ENCODE assay signal across 17 cellular contexts in genomic region chr1:201624741-201625646, GRCh38.
DNase-seq lines count a peak whose midpoint lies in the region; ATAC-seq and TF ChIP-seq lines count a peak whose summit lies in the region.
"Had no signal": no experiment of that assay in that cellular context is flagged by ENCODE, and none has a peak within 500 bp of the region (broad histone marks: within the 10 kb centered on the region; RNA-seq: fewer than 3 reads in every experiment).

No MANE protein-coding gene starts in this region.

- H3K4me3 ChIP-seq in ACC112 (ENCODE audit: low read depth, low read length), result no peak overlapping the region; the same call in 1 of the 2 replicates
- no peak overlapping the region for H3K4me3 ChIP-seq in astrocyte of the spinal cord (ENCODE audit: low read depth, low read length)
- peak overlapping the region in 1 of 2 experiments; percentile 4 for H3K4me3 ChIP-seq in mesenchymal stem cell (ENCODE audit: insufficient read depth in 1 of 2, low read depth in 1 of 2, low read length in 2 of 2)
- H3K4me3 ChIP-seq in vagina, result no peak overlapping the region

- H3K27ac ChIP-seq in ACC112 (ENCODE audit: low read depth, low read length) (peak overlapping the region; percentile 92), mesenchymal stem cell (ENCODE audit: low read length, poor library complexity, severe bottlenecking) (peak overlapping the region; percentile 70), vagina (no peak overlapping the region)
- H3K27ac ChIP-seq: C4-2B had no signal

- no peak overlapping the region for H3K14ac ChIP-seq in mesenchymal stem cell (ENCODE audit: low read length in 2 of 2)

- no peak overlapping the region for H3K23ac ChIP-seq in mesenchymal stem cell (ENCODE audit: low read length in 2 of 2)

- ATAC-seq in GM21825 (IDR thresholded peaks at IDR 0.05; ENCODE audit: unreplicated experiment), result no peak
- ATAC-seq: naive thymus-derived CD4-positive, alpha-beta T cell; stimulated activated effector memory CD8-positive, alpha-beta T cell treated with anti-CD3 and anti-CD28 coated beads, Interleukin-12 subunit alpha, Interleukin-12 subunit beta, amount 100 ng/mL, for 72 hours had no signal

- CTCF ChIA-PET in Calu3 (lab: Charles Lee), result interaction anchor here (0.6 to 1.2 kb wide), 2 partner anchors 23 to 362 kb away, joined by 3 to 4 read pairs; no protein-coding TSS in a partner anchor

- H4K91ac ChIP-seq in mesenchymal stem cell (ENCODE audit: low read length), result no peak overlapping the region

- intact Hi-C loops in vagina (cut with DNase I), result no loop called here
- intact Hi-C loops in Calu3 (cut with micrococcal nuclease; ENCODE audit: unreplicated experiment), result no loop called here

- BruUV-seq in Calu3 (replicated peaks; lab: Mats Ljungman, UMichigan), result no TSS peak

- H3K36me3 ChIP-seq in ACC112 (ENCODE audit: insufficient read depth, low read length), result peaks cover 15% of the 10 kb centered on the region; the same call in 1 of the 2 replicates
- peaks cover 27 to 28% of the 10 kb centered on the region in 2 experiments for H3K36me3 ChIP-seq in mesenchymal stem cell (ENCODE audit: control insufficient read depth in 1 of 2, insufficient read depth in 2 of 2, low read depth in 1 of 2, low read length in 2 of 2)
- H3K36me3 ChIP-seq in vagina, result no peaks in the 10 kb centered on the region

- H3K9me3 ChIP-seq in mesenchymal stem cell (ENCODE audit: control insufficient read depth, low read length), result no peaks in the 10 kb centered on the region
- no peaks in the 10 kb centered on the region for H3K9me3 ChIP-seq in vagina

- WGBS in mesenchymal stem cell, result 29% methylated on average over 6 of the region's 7 CpGs

- no peak overlapping the region for H2BK12ac ChIP-seq in mesenchymal stem cell (ENCODE audit: low read length in 2 of 2)

- H3K36me3 Mint-ChIP-seq in Calu3 (ENCODE audit: insufficient read depth, unreplicated experiment), result no peaks in the 10 kb centered on the region
- H3K36me3 Mint-ChIP-seq: naive thymus-derived CD4-positive, alpha-beta T cell; stimulated activated effector memory CD8-positive, alpha-beta T cell treated with anti-CD3 and anti-CD28 coated beads, Interleukin-12 subunit alpha, Interleukin-12 subunit beta, amount 100 ng/mL, for 72 hours had no signal

- peak overlapping the region; percentile 68 for H2BK15ac ChIP-seq in mesenchymal stem cell (ENCODE audit: low read depth, poor library complexity, severe bottlenecking)

- TF ChIP-seq CTCF in astrocyte of the spinal cord (IDR thresholded peaks at IDR 0.05; ENCODE audit: low read depth, low read length), result peak; percentile 36
- no peak for TF ChIP-seq CTCF in vagina (IDR thresholded peaks at IDR 0.05)
- TF ChIP-seq CTCF in Calu3 (IDR thresholded peaks at IDR 0.05; ENCODE audit: unreplicated experiment), result no peak

- DNase-seq in HS-27A (ENCODE audit: low read depth) (peak; percentile 93), astrocyte of the spinal cord (ENCODE audit: low read depth, low spot score) (peak; percentile 97), mesenchymal stem cell (peak; percentile 98), vagina (ENCODE audit: extremely low spot score in 2 of 2) (no peak), Ammon's horn (ENCODE audit: low spot score) (no peak), Calu3 (no peak)
- DNase-seq: activated CD4-positive, CD25-positive, alpha-beta regulatory T cell treated with anti-CD3 and anti-CD28 coated beads, Interleukin-2, amount 50 U/mL, for 72 hours; Kasumi-1; naive thymus-derived CD4-positive, alpha-beta T cell; NCI-H345; RPMI8226; stimulated activated CD4-positive, alpha-beta T cell treated with anti-CD3 and anti-CD28 coated beads, Interleukin-15, amount 100 ng/mL, for 24 hours had no signal

- TF ChIP-seq POLR2A in vagina (IDR thresholded peaks at IDR 0.05), result no peak

- peaks cover 37% of the 10 kb centered on the region for H3K79me2 ChIP-seq in ACC112 (ENCODE audit: control insufficient read depth, insufficient read depth, low read length, unreplicated experiment)

- H3K27me3 ChIP-seq in ACC112 (ENCODE audit: insufficient read depth, low read length) (no peaks in the 10 kb centered on the region), mesenchymal stem cell (ENCODE audit: control insufficient read depth in 1 of 2, insufficient read depth in 1 of 2, low read length in 2 of 2) (no peaks in the 10 kb centered on the region), vagina (no peaks in the 10 kb centered on the region)

- no peak overlapping the region for H2BK120ac ChIP-seq in mesenchymal stem cell (ENCODE audit: low read depth, low read length)

- H3K4me1 Mint-ChIP-seq in Calu3 (ENCODE audit: low read depth, unreplicated experiment), result no peaks in the 10 kb centered on the region
- H3K4me1 Mint-ChIP-seq: stimulated activated effector memory CD8-positive, alpha-beta T cell treated with anti-CD3 and anti-CD28 coated beads, Interleukin-12 subunit alpha, Interleukin-12 subunit beta, amount 100 ng/mL, for 72 hours had no signal

- no peaks in the 10 kb centered on the region for H3K27me3 Mint-ChIP-seq in Calu3 (ENCODE audit: unreplicated experiment)
- H3K27me3 Mint-ChIP-seq: naive thymus-derived CD4-positive, alpha-beta T cell had no signal

- H3K9ac ChIP-seq in mesenchymal stem cell (ENCODE audit: low read length), result peak overlapping the region; percentile 77

- H3K27ac Mint-ChIP-seq in Calu3 (ENCODE audit: unreplicated experiment), result no peak overlapping the region
- H3K27ac Mint-ChIP-seq: activated T-helper 2 cell treated with anti-CD3 and anti-CD28 coated beads, Interferon-gamma antibody, Interleukin-2, Interleukin-4, amounts not matched to agents 10 μg/mL and 5 μg/mL and 100 μg/mL, durations not matched to agents 14 hours and 24 hours and 36 hours; naive thymus-derived CD4-positive, alpha-beta T cell; stimulated activated effector memory CD8-positive, alpha-beta T cell treated with anti-CD3 and anti-CD28 coated beads, Interleukin-12 subunit alpha, Interleukin-12 subunit beta, amount 100 ng/mL, for 72 hours had no signal

- no peak overlapping the region for H2AFZ ChIP-seq in ACC112 (ENCODE audit: low read length, unreplicated experiment)
- no peak overlapping the region for H2AFZ ChIP-seq in mesenchymal stem cell (ENCODE audit: low read depth, low read length)

- H3K18ac ChIP-seq in mesenchymal stem cell (ENCODE audit: low read depth in 1 of 2, low read length in 2 of 2), result no peak overlapping the region

- H3K4ac ChIP-seq in mesenchymal stem cell (ENCODE audit: low read depth in 1 of 2, low read length in 2 of 2), result no peak overlapping the region

- H3K4me1 ChIP-seq in ACC112 (ENCODE audit: control insufficient read depth, insufficient read depth, low read length, unreplicated experiment) (peaks cover 41% of the 10 kb centered on the region), mesenchymal stem cell (ENCODE audit: control insufficient read depth, insufficient read depth, low read depth, low read length) (peaks cover 15% of the 10 kb centered on the region), vagina (no peaks in the 10 kb centered on the region)

- no peak overlapping the region for H3K4me2 ChIP-seq in mesenchymal stem cell (ENCODE audit: low read length, poor library complexity, severe bottlenecking)

- no peaks in the 10 kb centered on the region for H3K9me3 Mint-ChIP-seq in Calu3 (ENCODE audit: low read depth, unreplicated experiment)
- H3K9me3 Mint-ChIP-seq: activated T-helper 2 cell treated with anti-CD3 and anti-CD28 coated beads, Interferon-gamma antibody, Interleukin-2, Interleukin-4, amounts not matched to agents 10 μg/mL and 5 μg/mL and 100 μg/mL, durations not matched to agents 14 hours and 24 hours and 36 hours; naive thymus-derived CD4-positive, alpha-beta T cell; stimulated activated effector memory CD8-positive, alpha-beta T cell treated with anti-CD3 and anti-CD28 coated beads, Interleukin-12 subunit alpha, Interleukin-12 subunit beta, amount 100 ng/mL, for 72 hours had no signal

- H3K4me3 Mint-ChIP-seq in Calu3 (ENCODE audit: low read depth, unreplicated experiment), result no peak overlapping the region
- H3K4me3 Mint-ChIP-seq: naive thymus-derived CD4-positive, alpha-beta T cell; stimulated activated effector memory CD8-positive, alpha-beta T cell treated with anti-CD3 and anti-CD28 coated beads, Interleukin-12 subunit alpha, Interleukin-12 subunit beta, amount 100 ng/mL, for 72 hours had no signal

- H4K8ac ChIP-seq in mesenchymal stem cell (ENCODE audit: low read length), result no peak overlapping the region

- in situ Hi-C loops in astrocyte of the spinal cord (cut with HindIII; ENCODE audit: low sequenced_read_pairs), result no loop called here

- no peak overlapping the region for H2BK5ac ChIP-seq in mesenchymal stem cell (ENCODE audit: low read depth, low read length, poor library complexity, severe bottlenecking)

- H2AK5ac ChIP-seq in mesenchymal stem cell (ENCODE audit: low read length, severe bottlenecking), result no peak overlapping the region

- peaks cover 44% of the 10 kb centered on the region for H3K79me1 ChIP-seq in mesenchymal stem cell (replicated peaks; ENCODE audit: low read length, poor library complexity, severe bottlenecking)

Comparison
In these comparisons a context has a peak if more than half of its experiments do, and no peak if none do; other contexts are left out.
1. DNase-seq: peak in HS-27A (single experiment), astrocyte of the spinal cord (single experiment) and mesenchymal stem cell (single experiment); none in vagina (0 of 2), Ammon's horn (single experiment) and Calu3 (single experiment).